In genomic region chr4:1029957-1030520, GRCh38 we compare ENCODE assay signal across 1 cellular context.
TF ChIP-seq lines count a peak whose summit lies in the region.

No MANE protein-coding gene starts in this region.

TF ChIP-seq in HepG2, 621 proteins besides CTCF, POLR2A, EP300 and RAD21:
- TF ChIP-seq HIC2 (CRISPR knock-in tag; IDR thresholded peaks at IDR 0.05; ENCODE audit: low read depth), result 0 out of 2 replicates have a peak, but pooled peaks have one; percentile 24
- no peak for TF ChIP-seq GMEB1 (CRISPR knock-in tag; IDR thresholded peaks at IDR 0.05; ENCODE audit: borderline replicate concordance)
- peak; percentile 22 for TF ChIP-seq AGO1 (IDR thresholded peaks at IDR 0.05; ENCODE audit: low read depth, low read length, poor library complexity, severe bottlenecking)
- no peak for TF ChIP-seq ZNF10 (CRISPR knock-in tag; IDR thresholded peaks at IDR 0.05; ENCODE audit: borderline replicate concordance, low read depth)
